8 cellular contexts compared by ENCODE assay signal in the genomic region with DNA sequence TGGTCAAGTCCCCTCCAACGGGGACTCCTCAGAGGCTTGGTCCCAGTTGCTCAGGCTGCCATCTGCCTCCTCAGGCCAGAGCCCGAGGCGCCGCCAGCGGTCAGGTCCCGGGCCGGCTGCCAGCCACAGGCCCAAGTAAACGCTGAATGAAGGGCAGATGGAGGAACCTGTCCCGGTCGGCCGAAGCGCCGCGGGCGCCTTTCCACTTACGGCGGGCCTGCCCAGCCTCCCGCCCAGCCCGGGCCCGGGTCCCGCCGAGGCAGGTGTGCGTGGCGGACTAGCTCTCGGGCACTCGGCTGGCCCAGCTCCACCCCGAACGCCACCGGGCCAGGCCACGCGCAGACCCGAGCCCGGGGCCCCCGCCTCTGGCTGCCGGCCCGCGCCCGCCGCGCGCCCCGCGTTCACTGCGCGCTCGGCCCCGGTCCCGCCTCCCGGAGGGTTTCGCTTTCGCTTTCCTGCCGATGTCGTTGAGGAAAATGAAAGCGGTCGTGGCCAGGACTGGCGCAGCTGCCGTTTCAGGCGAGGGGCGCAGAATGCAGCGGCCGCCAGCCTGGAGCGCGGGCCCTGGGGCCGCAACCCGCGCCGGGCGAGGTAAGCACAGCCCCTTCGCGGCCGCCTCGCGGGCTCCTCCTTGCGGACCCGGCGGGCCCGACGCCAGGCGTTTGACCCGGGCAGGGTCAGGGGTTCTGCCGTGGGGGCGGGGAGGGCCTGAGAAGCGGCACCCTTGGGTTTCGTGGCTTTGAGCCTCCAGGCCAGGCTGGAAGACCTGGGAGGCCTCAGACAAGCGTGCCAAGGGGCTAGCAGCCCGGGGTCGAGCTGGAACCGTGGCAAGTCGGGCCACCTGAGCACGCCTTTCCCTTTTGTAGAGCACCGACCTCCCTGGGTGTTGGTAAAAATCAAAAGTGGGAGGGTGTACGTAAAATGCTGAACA. TPM values are rescaled to one million over a fixed set of nuclear protein-coding genes. Genes with fewer than 3 reads are reported as not detected.
DNase-seq lines count a peak whose midpoint lies in the region; ATAC-seq, FAIRE-seq and TF ChIP-seq lines count a peak whose summit lies in the region.

No MANE protein-coding gene starts in this region.

- TF ChIP-seq POLR2A in IMR-90 (IDR thresholded peaks at IDR 0.05; ENCODE audit: low read depth, low read length) (peak; percentile 64), testis (IDR thresholded peaks at IDR 0.05) (no peak)

- H4K8ac ChIP-seq in IMR-90 (ENCODE audit: low read depth in 2 of 2, low read length in 2 of 2): peak overlapping the region; percentile 77 to 98

- H3K27ac ChIP-seq in IMR-90 (ENCODE audit: insufficient read depth, low read length) (peak overlapping the region; percentile 74), testis (peak overlapping the region; percentile 95 to 99)

- H4K5ac ChIP-seq in IMR-90 (ENCODE audit: low read depth, low read length): peak overlapping the region; percentile 87

- intact Hi-C loops in IMR-90 (cut with micrococcal nuclease): loop anchor here (1.0 kb wide), 1 partner anchor 21 kb away; no protein-coding TSS in a partner anchor
- intact Hi-C loops in testis (cut with DNase I; ENCODE audit: low total_unique reads): no loop called here

- peaks cover 7% of the 10 kb centered on the region for H3K9me1 ChIP-seq in IMR-90 (ENCODE audit: insufficient read depth, low read length)

- H4K20me1 ChIP-seq in IMR-90 (ENCODE audit: insufficient read depth, low read length): no peaks in the 10 kb centered on the region

- H3K56ac ChIP-seq in IMR-90 (ENCODE audit: extremely low read depth, insufficient read depth, low read length): peak overlapping the region; percentile 93

- H3K36me3 ChIP-seq in IMR-90 (ENCODE audit: control insufficient read depth, insufficient read depth, low read length): no peaks in the 10 kb centered on the region
- no peaks in the 10 kb centered on the region for H3K36me3 ChIP-seq in testis (ENCODE audit: low read depth, missing control alignments)

- H2BK20ac ChIP-seq in IMR-90 (ENCODE audit: low read depth, low read length): peak overlapping the region; percentile 91

- no TSS peak for BruUV-seq in IMR-90 (replicated peaks; lab: Mats Ljungman, UMichigan)

- no peaks in the 10 kb centered on the region for H3K9me3 ChIP-seq in IMR-90 (ENCODE audit: control insufficient read depth, insufficient read depth, low read length)
- no peaks in the 10 kb centered on the region for H3K9me3 ChIP-seq in testis

- peak overlapping the region; percentile 98 for H2AK9ac ChIP-seq in IMR-90 (replicated peaks; ENCODE audit: low read depth, low read length, poor library complexity)

- FAIRE-seq in frontal cortex (lab: Jason Lieb, UNC): no peak

- dilution Hi-C loops in IMR-90 (cut with HindIII; ENCODE audit: low sequenced_read_pairs, unreplicated experiment): no loop called here

- H3K4me1 ChIP-seq in IMR-90 (ENCODE audit: control insufficient read depth, insufficient read depth, low read length) (peaks cover 15% of the 10 kb centered on the region), testis (peaks cover 35% of the 10 kb centered on the region)

- H3K79me1 ChIP-seq in IMR-90 (ENCODE audit: low read depth in 1 of 2, low read length in 2 of 2): peaks cover 11 to 32% of the 10 kb centered on the region in 2 experiments

- DNase-seq in EH (ENCODE audit: low read depth): peak; percentile 77
- peak; percentile 72 for DNase-seq in IMR-90
- peak; percentile 64 to 80 for DNase-seq in SHP77 (lab: John Stamatoyannopoulos, UW)
- peak; percentile 72 for DNase-seq in activated gamma-delta T cell treated with Interleukin-2 at 50 U/mL for 16 hours
- DNase-seq in frontal cortex (ENCODE audit: low spot score in 2 of 2): peak; percentile 73 to 80
- peak in 50 of 56 donors; percentile 41 to 90 (median 76) for DNase-seq in nucleus accumbens (lab: John Stamatoyannopoulos, UW)
- DNase-seq in testis: peak; percentile 81

- peak; percentile 55 for TF ChIP-seq RAD21 in IMR-90 (IDR thresholded peaks at IDR 0.05; ENCODE audit: low read length)

- in situ Hi-C loops in IMR-90 (cut with MboI; ENCODE audit: low sequenced_read_pairs): no loop called here

- POLR2A ChIA-PET in IMR-90 (lab: Charles Lee; ENCODE audit: unreplicated experiment): no interaction called here

- peak overlapping the region; percentile 92 for H3K23ac ChIP-seq in IMR-90 (ENCODE audit: low read depth, low read length)

- H3K4me3 ChIP-seq in IMR-90 (ENCODE audit: insufficient read depth, low read depth, low read length) (peak overlapping the region; percentile 66), testis (peak overlapping the region; percentile 82 to 90)

- H3K14ac ChIP-seq in IMR-90 (replicated peaks; ENCODE audit: low read depth, low read length): peak overlapping the region; percentile 96

- H2BK5ac ChIP-seq in IMR-90 (ENCODE audit: low read depth, low read length, poor library complexity, severe bottlenecking): peak overlapping the region; percentile 79

- H3K4ac ChIP-seq in IMR-90 (ENCODE audit: low read depth, low read length): peak overlapping the region; percentile 97

- CTCF ChIA-PET in IMR-90 (lab: Yijun Ruan, JAX): interaction anchor here (0.5 to 1.0 kb wide), 2 partner anchors 54 to 96 kb away, joined by 3 to 5 read pairs; no protein-coding TSS in a partner anchor

- H2BK15ac ChIP-seq in IMR-90 (ENCODE audit: low read depth, low read length): peak overlapping the region; percentile 89

- WGBS in IMR-90 (ENCODE audit: extremely low coverage in 2 of 2, insufficient read length in 1 of 2), 2 experiments: 0% methylated on average over 70 of the region's 92 CpGs; no CpG with 5 or more reads in 1 of the 2 experiments
- 0% methylated on average over 8 to 73 of the region's 92 CpGs for WGBS in testis, 2 donors

- no peaks in the 10 kb centered on the region for H3K27me3 ChIP-seq in IMR-90 (ENCODE audit: control insufficient read depth, insufficient read depth, low read length)
- H3K27me3 ChIP-seq in testis: no peaks in the 10 kb centered on the region

- H2AK5ac ChIP-seq in IMR-90 (ENCODE audit: low read depth, low read length): peak overlapping the region; percentile 90

- H4K91ac ChIP-seq in IMR-90 (ENCODE audit: insufficient read depth, low read depth, low read length): peak overlapping the region; percentile 97

- peak overlapping the region; percentile 90 for H3K4me2 ChIP-seq in IMR-90 (ENCODE audit: low read depth, low read length)

- H3K18ac ChIP-seq in IMR-90 (ENCODE audit: low read depth, low read length): peak overlapping the region; percentile 78

- ATAC-seq in GM21528 (IDR thresholded peaks at IDR 0.05; ENCODE audit: low FRiP score, unreplicated experiment) (peak; percentile 69), IMR-90 (ENCODE audit: low read depth) (peak; percentile 83)

- H3K9ac ChIP-seq in IMR-90 (ENCODE audit: low read depth, low read length): peak overlapping the region; percentile 82

- H2BK120ac ChIP-seq in IMR-90 (ENCODE audit: low read depth, low read length): peak overlapping the region; percentile 93

- TF ChIP-seq CTCF in IMR-90 (conservative IDR thresholded peaks at IDR 0.05; ENCODE audit: low read depth, low read length) (peak; percentile 60), testis (IDR thresholded peaks at IDR 0.05) (peak; percentile 45 to 52 (median 51))

- peak overlapping the region; percentile 96 for H2AFZ ChIP-seq in IMR-90 (replicated peaks; ENCODE audit: low read length, poor library complexity)

TF ChIP-seq in IMR-90, 13 proteins besides CTCF, POLR2A, EP300 and RAD21:
- TF ChIP-seq SMC3 (IDR thresholded peaks at IDR 0.05; ENCODE audit: low read depth, low read length) (peak; percentile 46), FOS (IDR thresholded peaks at IDR 0.05; ENCODE audit: low read depth, low read length) (no peak), MAZ (IDR thresholded peaks at IDR 0.05; ENCODE audit: borderline replicate concordance, low read depth, low read length) (peak; percentile 32; the same call in 1 of the 2 replicates), RCOR1 (IDR thresholded peaks at IDR 0.05; ENCODE audit: insufficient replicate concordance, low read length) (no peak)

RNA-seq across cellular contexts. Expression of a gene that starts 41.2 kb away (rescaled TPM):
- total RNA-seq in IMR-90 (2012; rRNA removed) (3.6 and 6.1 TPM in 2 replicates), frontal cortex (6.5 TPM), testis (10 to 100 TPM in 1 of 2 donors, 1 to 10 TPM in 1; 9.5 to 11.8 TPM)
- polyA plus RNA-seq in IMR-90 (2012; rRNA removed) (6.0 and 7.1 TPM in 2 replicates), testis (ENCODE audit: insufficient read depth, low read depth, low replicate concordance) (11.9 TPM)
- polyA plus RNA-seq in IMR-90 (2012; cell fraction: cytosol; rRNA removed): 1.3 and 4.2 TPM in 2 replicates
- polyA plus RNA-seq in IMR-90 (2012; cell fraction: nucleus; rRNA removed; ENCODE audit: low replicate concordance): 28.5 and 37.6 TPM in 2 replicates

Comparison
In these comparisons a context has a peak if more than half of its experiments do, and no peak if none do; other contexts are left out.
1. Peak in every context shown above with its lines: DNase-seq, ATAC-seq, H3K4me3 ChIP-seq and H3K27ac ChIP-seq.